ENCODE assay signal across 6 cellular contexts in genomic region chr7:124887247-124887646, GRCh38.
"Had no signal": no experiment of that assay in that cellular context is flagged by ENCODE, and none has a peak within 500 bp of the region (broad histone marks: within the 10 kb centered on the region; RNA-seq: fewer than 3 reads in every experiment).

No MANE protein-coding gene starts in this region.

- H3K27ac ChIP-seq: GM23248, HL-60 had no signal

- H2AFZ ChIP-seq: GM23248 had no signal

- H3K4me3 ChIP-seq: GM23248 had no signal

- H3K9ac ChIP-seq: GM23248 had no signal

- DNase-seq: GM23248, GOT3, H9, HCEC 1CT, KG1 had no signal
